In the genomic region with DNA sequence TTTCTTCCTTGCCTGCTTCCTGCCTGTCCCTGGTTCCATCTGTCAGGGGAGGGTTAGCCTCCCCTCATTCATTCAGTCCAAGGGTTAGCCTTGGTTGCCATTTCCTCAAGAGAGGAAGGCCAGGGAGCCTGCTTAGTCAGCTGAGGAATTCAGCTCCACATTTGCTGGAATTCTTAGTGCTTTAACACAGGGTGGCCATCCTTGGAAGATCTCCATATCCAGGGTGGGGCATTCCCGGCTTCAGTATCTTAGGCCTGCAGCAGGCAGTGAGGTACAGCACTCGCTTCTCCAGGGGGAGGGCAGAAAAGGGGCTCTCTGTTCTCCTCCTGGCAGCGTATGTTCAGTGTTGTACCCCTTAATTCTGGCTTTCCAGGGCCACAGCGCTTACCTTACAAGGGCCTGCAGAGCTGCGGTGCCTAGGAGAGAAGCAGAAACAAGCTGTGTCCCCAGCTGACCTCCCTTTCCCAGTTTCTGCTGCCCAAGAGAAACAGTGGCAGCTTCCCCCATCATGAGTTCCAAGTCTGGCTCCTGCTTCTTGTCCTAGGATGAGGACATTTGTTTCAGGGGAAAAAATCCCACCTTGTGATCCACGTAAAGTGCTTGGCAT, we compare ENCODE assay signal across 15 cellular contexts. TPM values are rescaled to one million over a fixed set of nuclear protein-coding genes. Genes with fewer than 3 reads are reported as not detected.
DNase-seq lines count a peak whose midpoint lies in the region; ATAC-seq and TF ChIP-seq lines count a peak whose summit lies in the region.
"Had no signal": no experiment of that assay in that cellular context is flagged by ENCODE, and none has a peak within 500 bp of the region (broad histone marks: within the 10 kb centered on the region; RNA-seq: fewer than 3 reads in every experiment).

No MANE protein-coding gene starts in this region.

- no peaks in the 10 kb centered on the region for H3K27me3 Mint-ChIP-seq in activated CD4-positive, alpha-beta T cell treated with anti-CD3 and anti-CD28 coated beads, Interleukin-2, amount 10 ng/mL, durations not matched to agents 7 days and 5 days

- intact Hi-C loops in heart right ventricle (cut with DNase I) (no loop called here), left ventricle myocardium superior (cut with micrococcal nuclease) (no loop called here)

- no peaks in the 10 kb centered on the region for H3K4me1 Mint-ChIP-seq in stimulated activated effector memory CD8-positive, alpha-beta T cell treated with anti-CD3 and anti-CD28 coated beads, Interleukin-12 subunit alpha, Interleukin-12 subunit beta, amount 100 ng/mL, for 72 hours
- H3K4me1 Mint-ChIP-seq in activated CD4-positive, alpha-beta T cell treated with anti-CD3 and anti-CD28 coated beads, Interleukin-2, amount 10 ng/mL, durations not matched to agents 7 days and 5 days: no peaks in the 10 kb centered on the region

- no peak overlapping the region for H3K4me3 Mint-ChIP-seq in stimulated activated effector memory CD8-positive, alpha-beta T cell treated with anti-CD3 and anti-CD28 coated beads, Interleukin-12 subunit alpha, Interleukin-12 subunit beta, amount 100 ng/mL, for 72 hours
- H3K4me3 Mint-ChIP-seq in activated CD4-positive, alpha-beta T cell treated with anti-CD3 and anti-CD28 coated beads, Interleukin-2, amount 10 ng/mL, durations not matched to agents 7 days and 5 days: no peak overlapping the region

- H3K27ac ChIP-seq in heart right ventricle: peak overlapping the region in 1 of 10 donors; percentile 13

- ATAC-seq in heart right ventricle: peak in 6 of 8 donors; percentile 23 to 44 (median 30)
- ATAC-seq in left ventricle myocardium superior: no peak
- no peak for ATAC-seq in GM21619 (IDR thresholded peaks at IDR 0.05; ENCODE audit: unreplicated experiment)
- ATAC-seq in stimulated activated effector memory CD8-positive, alpha-beta T cell treated with anti-CD3 and anti-CD28 coated beads, Interleukin-12 subunit alpha, Interleukin-12 subunit beta, amount 100 ng/mL, for 72 hours: no peak
- ATAC-seq: Panc1 had no signal

- WGBS in heart right ventricle, 2 donors: 82 to 86% methylated on average over 6 of the region's 6 CpGs

- TF ChIP-seq CTCF in heart right ventricle (IDR thresholded peaks at IDR 0.05): no peak

- H3K9ac ChIP-seq in adipocyte (ENCODE audit: low read length): no peak overlapping the region

- H3K9me3 ChIP-seq in heart right ventricle (no peaks in the 10 kb centered on the region), adipocyte (ENCODE audit: control insufficient read depth, low read length) (no peaks in the 10 kb centered on the region)
- H3K9me3 ChIP-seq: HAP-1 had no signal

- H3K4me1 ChIP-seq in heart right ventricle (peaks cover 2 to 15% (median 8%) of the 10 kb centered on the region in 9 donors), adipocyte (ENCODE audit: control insufficient read depth, insufficient read depth, low read length) (no peaks in the 10 kb centered on the region)

- H3K36me3 ChIP-seq in heart right ventricle: peaks cover 0 to 86% (median 31%) of the 10 kb centered on the region in 9 donors
- H3K36me3 ChIP-seq in adipocyte (ENCODE audit: control insufficient read depth, insufficient read depth, low read length, severe bottlenecking): peaks cover 41% of the 10 kb centered on the region

- POLR2A ChIA-PET in activated CD4-positive, alpha-beta T cell treated with anti-CD3 and anti-CD28 coated beads, Interleukin-2, amount 10 ng/mL, durations not matched to agents 7 days and 5 days (lab: Charles Lee): no interaction called here

- no peak overlapping the region for H3K27ac Mint-ChIP-seq in stimulated activated effector memory CD8-positive, alpha-beta T cell treated with anti-CD3 and anti-CD28 coated beads, Interleukin-12 subunit alpha, Interleukin-12 subunit beta, amount 100 ng/mL, for 72 hours
- no peak overlapping the region for H3K27ac Mint-ChIP-seq in activated CD4-positive, alpha-beta T cell treated with anti-CD3 and anti-CD28 coated beads, Interleukin-2, amount 10 ng/mL, durations not matched to agents 7 days and 5 days

- CTCF ChIA-PET in activated CD4-positive, alpha-beta T cell treated with anti-CD3 and anti-CD28 coated beads, Interleukin-2, amount 10 ng/mL, durations not matched to agents 7 days and 5 days (lab: Charles Lee): interaction anchor here (0.6 to 4.4 kb wide), 4 partner anchors 12 to 480 kb away, joined by 3 to 17 read pairs (median 4); a partner anchor contains a TSS

- H3K9me3 Mint-ChIP-seq in stimulated activated effector memory CD8-positive, alpha-beta T cell treated with anti-CD3 and anti-CD28 coated beads, Interleukin-12 subunit alpha, Interleukin-12 subunit beta, amount 100 ng/mL, for 72 hours: no peaks in the 10 kb centered on the region
- H3K9me3 Mint-ChIP-seq in activated CD4-positive, alpha-beta T cell treated with anti-CD3 and anti-CD28 coated beads, Interleukin-2, amount 10 ng/mL, durations not matched to agents 7 days and 5 days: no peaks in the 10 kb centered on the region

- DNase-seq in heart right ventricle (no peak), left ventricle myocardium superior (no peak), adipocyte (ENCODE audit: low read depth) (peak; percentile 7), hepatic stellate cell (ENCODE audit: low spot score) (peak; percentile 14), DMS79 treated with DMSO at 0.1 percent for 48 hours (lab: John Stamatoyannopoulos, UW) (no peak)
- no peak for DNase-seq in stimulated activated effector memory CD8-positive, alpha-beta T cell treated with anti-CD3 and anti-CD28 coated beads, Interleukin-12 subunit alpha, Interleukin-12 subunit beta, amount 100 ng/mL, for 72 hours (ENCODE audit: low spot score in 2 of 2)
- no peak for DNase-seq in activated CD4-positive, alpha-beta T cell treated with anti-CD3 and anti-CD28 coated beads, Interleukin-2, amount 10 ng/mL, durations not matched to agents 7 days and 5 days
- DNase-seq: COR-L47, KG1, NCI-H1436 treated with DMSO at 0.1 percent for 48 hours, NCI-H2081, NCI-H524 treated with DMSO at 0.1 percent for 48 hours had no signal

- peaks cover 13% of the 10 kb centered on the region for H3K36me3 Mint-ChIP-seq in stimulated activated effector memory CD8-positive, alpha-beta T cell treated with anti-CD3 and anti-CD28 coated beads, Interleukin-12 subunit alpha, Interleukin-12 subunit beta, amount 100 ng/mL, for 72 hours
- H3K36me3 Mint-ChIP-seq in activated CD4-positive, alpha-beta T cell treated with anti-CD3 and anti-CD28 coated beads, Interleukin-2, amount 10 ng/mL, durations not matched to agents 7 days and 5 days (ENCODE audit: low read depth): peaks cover 21% of the 10 kb centered on the region

- H3K27me3 ChIP-seq in heart right ventricle (no peaks in the 10 kb centered on the region), adipocyte (replicated peaks; ENCODE audit: control insufficient read depth, insufficient read depth, low read length) (no peaks in the 10 kb centered on the region)

- H3K4me3 ChIP-seq in heart right ventricle (no peak overlapping the region), adipocyte (ENCODE audit: low read length) (no peak overlapping the region)
- H3K4me3 ChIP-seq: HAP-1 had no signal

RNA-seq across cellular contexts. Expression of a gene that starts 12.6 kb away (rescaled TPM):
- total RNA-seq in heart right ventricle (10 to 100 TPM; 32.9 to 60.1 (median 47.2) TPM), left ventricle myocardium superior (59.3 TPM)
- polyA plus RNA-seq in heart right ventricle: 10 to 100 TPM; 10.8 to 23.4 TPM
- 10 to 100 TPM; 14.3 to 19.4 TPM for total RNA-seq in activated CD4-positive, alpha-beta T cell treated with anti-CD3 and anti-CD28 coated beads, Interleukin-2, amount 10 ng/mL, durations not matched to agents 7 days and 5 days

RNA-seq across cellular contexts. Expression of a gene that starts 28.1 kb away (rescaled TPM):
- 10 to 100 TPM; 41.5 to 55.8 (median 46.8) TPM for total RNA-seq in heart right ventricle
- 100 to 1,000 TPM in 1 of 2 donors, 10 to 100 TPM in 1; 45.3 to 112 TPM for polyA plus RNA-seq in heart right ventricle
- 50.2 TPM for total RNA-seq in left ventricle myocardium superior
- total RNA-seq in activated CD4-positive, alpha-beta T cell treated with anti-CD3 and anti-CD28 coated beads, Interleukin-2, amount 10 ng/mL, durations not matched to agents 7 days and 5 days: 10 to 100 TPM; 53.5 to 57.7 TPM

Comparison
In these comparisons a context has a peak if more than half of its experiments do, and no peak if none do; other contexts are left out.
1. ATAC-seq: peak in heart right ventricle (6 of 8); none in left ventricle myocardium superior (single experiment), GM21619 (single experiment) and stimulated activated effector memory CD8-positive, alpha-beta T cell treated with anti-CD3 and anti-CD28 coated beads, Interleukin-12 subunit alpha, Interleukin-12 subunit beta, amount 100 ng/mL, for 72 hours (single experiment).
2. DNase-seq: peak in adipocyte (single experiment) and hepatic stellate cell (single experiment); none in heart right ventricle (0 of 2), left ventricle myocardium superior (single experiment), stimulated activated effector memory CD8-positive, alpha-beta T cell treated with anti-CD3 and anti-CD28 coated beads, Interleukin-12 subunit alpha, Interleukin-12 subunit beta, amount 100 ng/mL, for 72 hours (0 of 2), DMS79 treated with DMSO at 0.1 percent for 48 hours (single experiment) and activated CD4-positive, alpha-beta T cell treated with anti-CD3 and anti-CD28 coated beads, Interleukin-2, amount 10 ng/mL, durations not matched to agents 7 days and 5 days (single experiment).